Comparison of ENCODE assay signal across 16 cellular contexts in genomic region chr4:152771736-152772533, GRCh38. TPM values are rescaled to one million over a fixed set of nuclear protein-coding genes. Genes with fewer than 3 reads are reported as not detected.
DNase-seq lines count a peak whose midpoint lies in the region; ATAC-seq and TF ChIP-seq lines count a peak whose summit lies in the region.
"Had no signal": no experiment of that assay in that cellular context is flagged by ENCODE, and none has a peak within 500 bp of the region (broad histone marks: within the 10 kb centered on the region; RNA-seq: fewer than 3 reads in every experiment).

No MANE protein-coding gene starts in this region.

- H3K9me3 ChIP-seq in KOPT-K1 (ENCODE audit: insufficient read depth, low read length, poor library complexity, severe bottlenecking) = no peaks in the 10 kb centered on the region
- H3K9me3 ChIP-seq: colonic mucosa had no signal

- ATAC-seq in GM19452 (IDR thresholded peaks at IDR 0.05; ENCODE audit: unreplicated experiment) = peak; percentile 92
- ATAC-seq in HG02885 (IDR thresholded peaks at IDR 0.05; ENCODE audit: poor library complexity, unreplicated experiment) = peak; percentile 94
- ATAC-seq: stimulated activated memory B cell treated with anti-CD40 and anti-IgM and Interleukin-4, amounts not matched to agents 10 μg/mL and 1 μg/mL and 100 μg/mL, for 72 hours had no signal

- H3K27ac Mint-ChIP-seq in activated naive CD4-positive, alpha-beta T cell treated with anti-CD3 and anti-CD28 coated beads for 36 hours = no peak overlapping the region
- H3K27ac Mint-ChIP-seq in immature natural killer cell = peak overlapping the region in 1 of 6 donors; percentile 14
- H3K27ac Mint-ChIP-seq: activated naive CD4-positive, alpha-beta T cell treated with anti-CD3 and anti-CD28 coated beads, Interleukin-2, amount 50 U/mL, for 24 hours; B cell; stimulated activated memory B cell treated with anti-CD40 and anti-IgM and Interleukin-4, amounts not matched to agents 10 μg/mL and 1 μg/mL and 100 μg/mL, for 72 hours had no signal

- CTCF ChIA-PET in activated naive CD4-positive, alpha-beta T cell treated with anti-CD3 and anti-CD28 coated beads for 36 hours (lab: Charles Lee) = interaction anchor here (0.6 to 1.2 kb wide), 4 partner anchors 39 to 458 kb away, joined by 3 to 4 read pairs (median 4); no protein-coding TSS in a partner anchor

- no peak for TF ChIP-seq CTCF in GM13977 (IDR thresholded peaks at IDR 0.05; ENCODE audit: extremely low read depth, insufficient read depth, missing control alignments)

- intact Hi-C loops in activated naive CD4-positive, alpha-beta T cell treated with anti-CD3 and anti-CD28 coated beads for 36 hours (cut with micrococcal nuclease) = loop anchor here (10.0 kb wide), 1 partner anchor 1677 kb away; the partner anchor contains the start of gene RPS3A

- in situ Hi-C loops in GM13977 (cut with MboI; ENCODE audit: low pct_unique_long_range_greater_than_20kb, low sequenced_read_pairs, unreplicated experiment) = no loop called here

- no peaks in the 10 kb centered on the region for H3K36me3 ChIP-seq in KOPT-K1 (ENCODE audit: insufficient read depth, low read length)
- H3K36me3 ChIP-seq: colonic mucosa had no signal

- no peaks in the 10 kb centered on the region for H3K27me3 Mint-ChIP-seq in activated naive CD4-positive, alpha-beta T cell treated with anti-CD3 and anti-CD28 coated beads for 36 hours (ENCODE audit: low read depth)
- no peaks in the 10 kb centered on the region for H3K27me3 Mint-ChIP-seq in immature natural killer cell (ENCODE audit: low read depth in 3 of 3)
- H3K27me3 Mint-ChIP-seq: stimulated activated memory B cell treated with anti-CD40 and anti-IgM and Interleukin-4, amounts not matched to agents 10 μg/mL and 1 μg/mL and 100 μg/mL, for 72 hours had no signal

- no peaks in the 10 kb centered on the region for H3K4me1 Mint-ChIP-seq in activated naive CD4-positive, alpha-beta T cell treated with anti-CD3 and anti-CD28 coated beads for 36 hours (ENCODE audit: low read depth)
- H3K4me1 Mint-ChIP-seq in immature natural killer cell = peaks cover 0 to 4% of the 10 kb centered on the region in 2 donors
- H3K4me1 Mint-ChIP-seq: activated naive CD4-positive, alpha-beta T cell treated with anti-CD3 and anti-CD28 coated beads, Interleukin-2, amount 50 U/mL, for 24 hours; stimulated activated memory B cell treated with anti-CD40 and anti-IgM and Interleukin-4, amounts not matched to agents 10 μg/mL and 1 μg/mL and 100 μg/mL, for 72 hours had no signal

- peak overlapping the region; percentile 40 for H3K27ac ChIP-seq in KOPT-K1 (ENCODE audit: low read depth, low read length, poor library complexity, severe bottlenecking)
- H3K27ac ChIP-seq: colonic mucosa had no signal

- no peaks in the 10 kb centered on the region for H3K9me3 Mint-ChIP-seq in activated naive CD4-positive, alpha-beta T cell treated with anti-CD3 and anti-CD28 coated beads for 36 hours
- no peaks in the 10 kb centered on the region for H3K9me3 Mint-ChIP-seq in immature natural killer cell
- H3K9me3 Mint-ChIP-seq: activated naive CD4-positive, alpha-beta T cell treated with anti-CD3 and anti-CD28 coated beads, Interleukin-2, amount 50 U/mL, for 24 hours; neural crest cell; stimulated activated memory B cell treated with anti-CD40 and anti-IgM and Interleukin-4, amounts not matched to agents 10 μg/mL and 1 μg/mL and 100 μg/mL, for 72 hours had no signal

- no peaks in the 10 kb centered on the region for H3K36me3 Mint-ChIP-seq in activated naive CD4-positive, alpha-beta T cell treated with anti-CD3 and anti-CD28 coated beads for 36 hours (ENCODE audit: low read depth)
- H3K36me3 Mint-ChIP-seq in immature natural killer cell = peaks cover 0 to 6% (median 0%) of the 10 kb centered on the region in 3 donors
- H3K36me3 Mint-ChIP-seq: activated naive CD4-positive, alpha-beta T cell treated with anti-CD3 and anti-CD28 coated beads, Interleukin-2, amount 50 U/mL, for 24 hours; stimulated activated memory B cell treated with anti-CD40 and anti-IgM and Interleukin-4, amounts not matched to agents 10 μg/mL and 1 μg/mL and 100 μg/mL, for 72 hours had no signal

- no peak overlapping the region for H3K4me3 Mint-ChIP-seq in activated naive CD4-positive, alpha-beta T cell treated with anti-CD3 and anti-CD28 coated beads for 36 hours
- no peak overlapping the region for H3K4me3 Mint-ChIP-seq in immature natural killer cell
- H3K4me3 Mint-ChIP-seq: activated naive CD4-positive, alpha-beta T cell treated with anti-CD3 and anti-CD28 coated beads, Interleukin-2, amount 50 U/mL, for 24 hours; B cell; neural crest cell; stimulated activated memory B cell treated with anti-CD40 and anti-IgM and Interleukin-4, amounts not matched to agents 10 μg/mL and 1 μg/mL and 100 μg/mL, for 72 hours had no signal

- DNase-seq in GM13977 (ENCODE audit: low spot score) (peak; percentile 39), DMS 273 (lab: John Stamatoyannopoulos, UW; ENCODE audit: unreplicated experiment) (no peak), immature natural killer cell (no peak), SKM-1 (lab: John Stamatoyannopoulos, UW; ENCODE audit: unreplicated experiment) (no peak)
- DNase-seq in activated naive CD4-positive, alpha-beta T cell treated with anti-CD3 and anti-CD28 coated beads for 36 hours = no peak
- DNase-seq: colonic mucosa, H7, kidney, SIG-M5 had no signal

RNA-seq across cellular contexts. Expression of gene TIGD4, which starts 7.6 kb away (rescaled TPM):
- total RNA-seq in activated naive CD4-positive, alpha-beta T cell treated with anti-CD3 and anti-CD28 coated beads for 36 hours = under 1 TPM; 0.07 to 0.27 TPM
- under 1 TPM in 1 of 3 donors, not detected in 2; 0.09 TPM for polyA plus RNA-seq in immature natural killer cell

RNA-seq across cellular contexts. Expression of gene ARFIP1, which starts 7.8 kb away (rescaled TPM):
- total RNA-seq in activated naive CD4-positive, alpha-beta T cell treated with anti-CD3 and anti-CD28 coated beads for 36 hours = 1 to 10 TPM; 5.0 to 5.1 TPM
- 10 to 100 TPM; 23.2 to 31.0 (median 25.6) TPM for polyA plus RNA-seq in immature natural killer cell
